16 cellular contexts compared by ENCODE assay signal in genomic region chr5:14696851-14697250, GRCh38. TPM values are rescaled to one million over a fixed set of nuclear protein-coding genes. Genes with fewer than 3 reads are reported as not detected.
DNase-seq lines count a peak whose midpoint lies in the region; ATAC-seq, FAIRE-seq and TF ChIP-seq lines count a peak whose summit lies in the region.
"Had no signal": no experiment of that assay in that cellular context is flagged by ENCODE, and none has a peak within 500 bp of the region (broad histone marks: within the 10 kb centered on the region; RNA-seq: fewer than 3 reads in every experiment).

No MANE protein-coding gene starts in this region.

- no peaks in the 10 kb centered on the region for H3K27me3 Mint-ChIP-seq in activated naive CD8-positive, alpha-beta T cell treated with anti-CD3 and anti-CD28 coated beads, Interleukin-2, amount 10 ng/mL, durations not matched to agents 7 days and 5 days
- no peaks in the 10 kb centered on the region for H3K27me3 Mint-ChIP-seq in activated naive CD8-positive, alpha-beta T cell treated with anti-CD3 and anti-CD28 coated beads, Interleukin-2, amount 50 U/mL, for 24 hours
- no peaks in the 10 kb centered on the region for H3K27me3 Mint-ChIP-seq in activated T-helper 17 cell treated with anti-CD3 and anti-CD28 coated beads, Interleukin-2, amount 50 U/mL, for 72 hours
- peaks cover 2 to 9% (median 4%) of the 10 kb centered on the region in 3 donors for H3K27me3 Mint-ChIP-seq in immature natural killer cell (ENCODE audit: low read depth in 3 of 3)
- H3K27me3 Mint-ChIP-seq: B cell, IgD-negative memory B cell had no signal

- POLR2A ChIA-PET in activated naive CD8-positive, alpha-beta T cell treated with anti-CD3 and anti-CD28 coated beads, Interleukin-2, amount 10 ng/mL, durations not matched to agents 7 days and 5 days (lab: Charles Lee), result no interaction called here

- no peaks in the 10 kb centered on the region for H3K27me3 ChIP-seq in vagina

- intact Hi-C loops in vagina (cut with DNase I), result no loop called here

- no peak overlapping the region for H3K4me3 ChIP-seq in vagina

- FAIRE-seq in HTR-8/SVneo (lab: Jason Lieb, UNC), result peak; percentile 20
- FAIRE-seq: H54 had no signal

- no peak overlapping the region for H3K27ac ChIP-seq in vagina

- no peak for TF ChIP-seq POLR2A in vagina (IDR thresholded peaks at IDR 0.05)

- no peak for TF ChIP-seq CTCF in vagina (IDR thresholded peaks at IDR 0.05)

- peaks cover 61% of the 10 kb centered on the region for H3K36me3 Mint-ChIP-seq in activated naive CD8-positive, alpha-beta T cell treated with anti-CD3 and anti-CD28 coated beads, Interleukin-2, amount 10 ng/mL, durations not matched to agents 7 days and 5 days
- peaks cover 71% of the 10 kb centered on the region for H3K36me3 Mint-ChIP-seq in activated naive CD8-positive, alpha-beta T cell treated with anti-CD3 and anti-CD28 coated beads, Interleukin-2, amount 50 U/mL, for 24 hours (ENCODE audit: low read depth)
- H3K36me3 Mint-ChIP-seq in activated T-helper 17 cell treated with anti-CD3 and anti-CD28 coated beads, Interleukin-2, amount 50 U/mL, for 72 hours (ENCODE audit: low read depth), result peaks cover 98% of the 10 kb centered on the region
- peaks cover 18 to 57% (median 39%) of the 10 kb centered on the region in 3 donors for H3K36me3 Mint-ChIP-seq in immature natural killer cell

- H3K4me1 Mint-ChIP-seq in activated naive CD8-positive, alpha-beta T cell treated with anti-CD3 and anti-CD28 coated beads, Interleukin-2, amount 10 ng/mL, durations not matched to agents 7 days and 5 days, result peaks cover 15% of the 10 kb centered on the region
- peaks cover 27% of the 10 kb centered on the region for H3K4me1 Mint-ChIP-seq in activated naive CD8-positive, alpha-beta T cell treated with anti-CD3 and anti-CD28 coated beads, Interleukin-2, amount 50 U/mL, for 24 hours
- H3K4me1 Mint-ChIP-seq in activated T-helper 17 cell treated with anti-CD3 and anti-CD28 coated beads, Interleukin-2, amount 50 U/mL, for 72 hours, result peaks cover 24% of the 10 kb centered on the region
- peaks cover 33 to 35% of the 10 kb centered on the region in 2 donors for H3K4me1 Mint-ChIP-seq in immature natural killer cell

- no peak for ATAC-seq in activated naive CD8-positive, alpha-beta T cell treated with anti-CD3 and anti-CD28 coated beads, Interleukin-2, amount 10 ng/mL, durations not matched to agents 7 days and 5 days (ENCODE audit: low read depth)
- ATAC-seq in activated naive CD8-positive, alpha-beta T cell treated with anti-CD3 and anti-CD28 coated beads, Interleukin-2, amount 50 U/mL, for 24 hours, result no peak
- ATAC-seq in activated T-helper 17 cell treated with anti-CD3 and anti-CD28 coated beads, Interleukin-2, amount 50 U/mL, for 72 hours (replicated peaks), result no peak
- ATAC-seq: CD8-positive, alpha-beta T cell had no signal

- DNase-seq in activated naive CD8-positive, alpha-beta T cell treated with anti-CD3 and anti-CD28 coated beads, Interleukin-2, amount 10 ng/mL, durations not matched to agents 7 days and 5 days, result no peak
- DNase-seq in activated naive CD8-positive, alpha-beta T cell treated with anti-CD3 and anti-CD28 coated beads, Interleukin-2, amount 50 U/mL, for 24 hours, result no peak
- DNase-seq in HTR-8/SVneo (ENCODE audit: insufficient read length, low spot score) (no peak), immature natural killer cell (no peak), NCI-H1417 (lab: John Stamatoyannopoulos, UW) (no peak), SW480 (ENCODE audit: low spot score) (no peak), vagina (ENCODE audit: extremely low spot score in 2 of 2) (no peak)
- DNase-seq: CD8-positive, alpha-beta T cell; MV-4-11; NCI-H1436; NCI-H2029 treated with DMSO at 0.1 percent for 48 hours; NCI-H524 treated with DMSO at 0.1 percent for 48 hours had no signal

- H3K4me3 Mint-ChIP-seq in activated naive CD8-positive, alpha-beta T cell treated with anti-CD3 and anti-CD28 coated beads, Interleukin-2, amount 10 ng/mL, durations not matched to agents 7 days and 5 days, result no peak overlapping the region
- H3K4me3 Mint-ChIP-seq in activated naive CD8-positive, alpha-beta T cell treated with anti-CD3 and anti-CD28 coated beads, Interleukin-2, amount 50 U/mL, for 24 hours, result no peak overlapping the region
- H3K4me3 Mint-ChIP-seq in activated T-helper 17 cell treated with anti-CD3 and anti-CD28 coated beads, Interleukin-2, amount 50 U/mL, for 72 hours, result no peak overlapping the region
- H3K4me3 Mint-ChIP-seq in immature natural killer cell, result no peak overlapping the region
- H3K4me3 Mint-ChIP-seq: B cell; CD8-positive, alpha-beta T cell; IgD-negative memory B cell had no signal

- H3K27ac Mint-ChIP-seq in activated naive CD8-positive, alpha-beta T cell treated with anti-CD3 and anti-CD28 coated beads, Interleukin-2, amount 10 ng/mL, durations not matched to agents 7 days and 5 days, result peak overlapping the region; percentile 22
- H3K27ac Mint-ChIP-seq in activated naive CD8-positive, alpha-beta T cell treated with anti-CD3 and anti-CD28 coated beads, Interleukin-2, amount 50 U/mL, for 24 hours, result no peak overlapping the region
- H3K27ac Mint-ChIP-seq in activated T-helper 17 cell treated with anti-CD3 and anti-CD28 coated beads, Interleukin-2, amount 50 U/mL, for 72 hours, result peak overlapping the region; percentile 36
- H3K27ac Mint-ChIP-seq in immature natural killer cell, result peak overlapping the region in 5 of 6 donors; percentile 13 to 54 (median 32)
- H3K27ac Mint-ChIP-seq: B cell had no signal

- H3K36me3 ChIP-seq in vagina, result peaks cover 0 to 32% of the 10 kb centered on the region in 2 donors

- no peaks in the 10 kb centered on the region for H3K9me3 ChIP-seq in vagina

- H3K9me3 Mint-ChIP-seq in activated naive CD8-positive, alpha-beta T cell treated with anti-CD3 and anti-CD28 coated beads, Interleukin-2, amount 10 ng/mL, durations not matched to agents 7 days and 5 days, result no peaks in the 10 kb centered on the region
- no peaks in the 10 kb centered on the region for H3K9me3 Mint-ChIP-seq in activated naive CD8-positive, alpha-beta T cell treated with anti-CD3 and anti-CD28 coated beads, Interleukin-2, amount 50 U/mL, for 24 hours
- H3K9me3 Mint-ChIP-seq in activated T-helper 17 cell treated with anti-CD3 and anti-CD28 coated beads, Interleukin-2, amount 50 U/mL, for 72 hours, result no peaks in the 10 kb centered on the region
- no peaks in the 10 kb centered on the region for H3K9me3 Mint-ChIP-seq in immature natural killer cell
- H3K9me3 Mint-ChIP-seq: CD8-positive, alpha-beta T cell; IgD-negative memory B cell had no signal

- peaks cover 19% of the 10 kb centered on the region for H3K4me1 ChIP-seq in vagina

RNA-seq across cellular contexts. Expression of gene OTULIN, which starts 32.3 kb away (rescaled TPM):
- total RNA-seq in activated naive CD8-positive, alpha-beta T cell treated with anti-CD3 and anti-CD28 coated beads, Interleukin-2, amount 10 ng/mL, durations not matched to agents 7 days and 5 days, result 10 to 100 TPM; 82.7 to 86.6 TPM
- total RNA-seq in activated T-helper 17 cell treated with anti-CD3 and anti-CD28 coated beads, Interleukin-2, amount 50 U/mL, for 72 hours, result 10 to 100 TPM; 67.2 to 73.9 TPM
- 10 to 100 TPM; 15.4 to 23.8 (median 20.4) TPM for polyA plus RNA-seq in immature natural killer cell
- 34.1 TPM for total RNA-seq in vagina
